10 cellular contexts compared by ENCODE assay signal in genomic region chr1:24963099-24963872, GRCh38. TPM values are rescaled to one million over a fixed set of nuclear protein-coding genes. Genes with fewer than 3 reads are reported as not detected.
DNase-seq lines count a peak whose midpoint lies in the region; ATAC-seq and TF ChIP-seq lines count a peak whose summit lies in the region.
"Had no signal": no experiment of that assay in that cellular context is flagged by ENCODE, and none has a peak within 500 bp of the region (broad histone marks: within the 10 kb centered on the region; RNA-seq: fewer than 3 reads in every experiment).

No MANE protein-coding gene starts in this region.

- no peaks in the 10 kb centered on the region for H3K27me3 Mint-ChIP-seq in naive thymus-derived CD8-positive, alpha-beta T cell
- peaks cover 46% of the 10 kb centered on the region for H3K27me3 Mint-ChIP-seq in nephron progenitor cell (ENCODE audit: low read depth, poor library complexity)

- DNase-seq in GM12865 (ENCODE audit: low read depth): peak; percentile 82
- peak; percentile 53 to 64 for DNase-seq in activated T-cell treated with anti-CD3 and anti-CD28 coated beads, Interleukin-2, amount 50 U/mL, for 48 hours
- DNase-seq in naive thymus-derived CD8-positive, alpha-beta T cell: peak in 8 of 10 donors; percentile 41 to 81 (median 66)
- no peak for DNase-seq in hepatocyte (ENCODE audit: low spot score)
- no peak for DNase-seq in stimulated activated CD4-positive, alpha-beta T cell treated with anti-CD3 and anti-CD28 coated beads, Interleukin-2, amount 100 ng/mL, for 24 hours
- no peak for DNase-seq in nephron progenitor cell
- DNase-seq: mammary epithelial cell, NCI-H1417 had no signal

- WGBS in hepatocyte (ENCODE audit: low lambda C conversion rate, missing lambda C conversion rate): 77% methylated on average over 8 of the region's 9 CpGs

- H3K27me3 ChIP-seq in hepatocyte: no peaks in the 10 kb centered on the region

- H3K36me3 Mint-ChIP-seq in naive thymus-derived CD8-positive, alpha-beta T cell: peaks cover 0 to 4% (median 0%) of the 10 kb centered on the region in 3 donors
- no peaks in the 10 kb centered on the region for H3K36me3 Mint-ChIP-seq in nephron progenitor cell (ENCODE audit: low read depth)

- H3K9me2 ChIP-seq in hepatocyte (replicated peaks; ENCODE audit: insufficient read depth): no peaks in the 10 kb centered on the region

- H3K4me1 Mint-ChIP-seq in naive thymus-derived CD8-positive, alpha-beta T cell: peaks cover 42 to 81% (median 78%) of the 10 kb centered on the region in 4 donors
- H3K4me1 Mint-ChIP-seq in nephron progenitor cell: peaks cover 18% of the 10 kb centered on the region

- peak; percentile 30 for ATAC-seq in HG03354 (IDR thresholded peaks at IDR 0.05; ENCODE audit: poor library complexity, severe bottlenecking, unreplicated experiment)
- peak; percentile 41 to 49 for ATAC-seq in naive thymus-derived CD8-positive, alpha-beta T cell
- no peak for ATAC-seq in GM21390 (IDR thresholded peaks at IDR 0.05; ENCODE audit: unreplicated experiment)

- peaks cover 0 to 1% (median 0%) of the 10 kb centered on the region in 9 donors for H3K9me3 Mint-ChIP-seq in naive thymus-derived CD8-positive, alpha-beta T cell
- H3K9me3 Mint-ChIP-seq in nephron progenitor cell: no peaks in the 10 kb centered on the region

- no peak overlapping the region for H3K4me2 ChIP-seq in hepatocyte

- H3K4me3 ChIP-seq in GM12865 (ENCODE audit: low read depth, low read length): peak overlapping the region; percentile 67
- H3K4me3 ChIP-seq in hepatocyte: no peak overlapping the region

- no peaks in the 10 kb centered on the region for H3K36me3 ChIP-seq in hepatocyte (replicated peaks; ENCODE audit: insufficient read depth, low read depth)

- no peaks in the 10 kb centered on the region for H3K9me3 ChIP-seq in hepatocyte (ENCODE audit: low read depth)

- POLR2A ChIA-PET in naive thymus-derived CD8-positive, alpha-beta T cell (lab: Charles Lee): interaction anchor here (1.2 to 10.3 kb wide), 15 partner anchors 9 to 144 kb away, joined by 3 to 137 read pairs (median 26); partner anchors contain the start of gene RUNX3

- peak overlapping the region; percentile 86 to 97 (median 93) for H3K4me3 Mint-ChIP-seq in naive thymus-derived CD8-positive, alpha-beta T cell
- H3K4me3 Mint-ChIP-seq in nephron progenitor cell: no peak overlapping the region

- H4K20me1 ChIP-seq in hepatocyte (ENCODE audit: insufficient read depth, poor library complexity, severe bottlenecking): no peaks in the 10 kb centered on the region

- H2AFZ ChIP-seq in hepatocyte: no peak overlapping the region

- no peaks in the 10 kb centered on the region for H3K4me1 ChIP-seq in hepatocyte (ENCODE audit: insufficient read depth)

- H3K79me2 ChIP-seq in hepatocyte: no peaks in the 10 kb centered on the region

- H3K27ac ChIP-seq in hepatocyte: no peak overlapping the region

- peak; percentile 44 for TF ChIP-seq CTCF in GM12865 (IDR thresholded peaks at IDR 0.05; ENCODE audit: insufficient read depth, low read depth, low read length, missing control alignments)
- no peak for TF ChIP-seq CTCF in hepatocyte (IDR thresholded peaks at IDR 0.05; ENCODE audit: poor library complexity)
- TF ChIP-seq CTCF in nephron progenitor cell (IDR thresholded peaks at IDR 0.05): no peak

- H3K27ac Mint-ChIP-seq in naive thymus-derived CD8-positive, alpha-beta T cell: peak overlapping the region; percentile 95 to 98 (median 96)
- no peak overlapping the region for H3K27ac Mint-ChIP-seq in nephron progenitor cell

RNA-seq across cellular contexts. Expression of gene RUNX3, which starts 33.2 kb away (rescaled TPM):
- total RNA-seq in naive thymus-derived CD8-positive, alpha-beta T cell: 10 to 100 TPM; 87.1 to 95.3 TPM
- polyA plus RNA-seq in naive thymus-derived CD8-positive, alpha-beta T cell: 10 to 100 TPM; 22.0 to 64.0 (median 54.0) TPM
- total RNA-seq in hepatocyte: 0.13 and 0.28 TPM in 2 replicates
- 0.16 and 0.67 TPM in 2 replicates for polyA plus RNA-seq in hepatocyte

Comparison
In these comparisons a context has a peak if more than half of its experiments do, and no peak if none do; other contexts are left out.
1. DNase-seq: peak in GM12865 (single experiment), activated T-cell treated with anti-CD3 and anti-CD28 coated beads, Interleukin-2, amount 50 U/mL, for 48 hours (2 of 2) and naive thymus-derived CD8-positive, alpha-beta T cell (8 of 10); none in hepatocyte (single experiment), stimulated activated CD4-positive, alpha-beta T cell treated with anti-CD3 and anti-CD28 coated beads, Interleukin-2, amount 100 ng/mL, for 24 hours (0 of 2) and nephron progenitor cell (single experiment).
2. RNA of gene RUNX3, which starts 33.2 kb away (total RNA-seq): 87.1 to 95.3 TPM in naive thymus-derived CD8-positive, alpha-beta T cell; 0.13 to 0.28 TPM in hepatocyte; every median in the first group is over 10 times any median in the second.